22 cellular contexts compared by ENCODE assay signal in genomic region chr10:74643586-74643956, GRCh38.
"Had no signal": no experiment of that assay in that cellular context is flagged by ENCODE, and none has a peak within 500 bp of the region (broad histone marks: within the 10 kb centered on the region; RNA-seq: fewer than 3 reads in every experiment).

No MANE protein-coding gene starts in this region.

- H3K4me3 ChIP-seq: body of pancreas, cardiac muscle cell, gastrocnemius medialis, transverse colon, uterus had no signal

- H3K4me3 Mint-ChIP-seq: activated CD4-positive, alpha-beta memory T cell treated with anti-CD3 and anti-CD28 coated beads for 36 hours; activated naive CD4-positive, alpha-beta T cell treated with anti-CD3 and anti-CD28 coated beads, Interleukin-2, amount 10 ng/mL, durations not matched to agents 7 days and 5 days; endodermal cell; natural killer cell treated with Interleukin-12 subunit alpha and Interleukin-12 subunit beta and Interleukin-15 and Interleukin-18, amount 100 ng/mL, for 72 hours; stimulated activated naive B cell treated with anti-CD40 and anti-IgM and Interleukin-4, amounts not matched to agents 10 μg/mL and 1 μg/mL and 100 μg/mL, for 72 hours had no signal

- H3K27ac Mint-ChIP-seq: activated CD4-positive, alpha-beta memory T cell treated with anti-CD3 and anti-CD28 coated beads for 36 hours; activated naive CD4-positive, alpha-beta T cell treated with anti-CD3 and anti-CD28 coated beads, Interleukin-2, amount 10 ng/mL, durations not matched to agents 7 days and 5 days; endodermal cell; natural killer cell treated with Interleukin-12 subunit alpha and Interleukin-12 subunit beta and Interleukin-15 and Interleukin-18, amount 100 ng/mL, for 72 hours; progenitor cell of endocrine pancreas; stimulated activated naive B cell treated with anti-CD40 and anti-IgM and Interleukin-4, amounts not matched to agents 10 μg/mL and 1 μg/mL and 100 μg/mL, for 72 hours had no signal

- H3K9me3 ChIP-seq: body of pancreas, gastrocnemius medialis, transverse colon, uterus had no signal

- ATAC-seq: body of pancreas; gastrocnemius medialis; left ventricle myocardium superior; natural killer cell treated with Interleukin-12 subunit alpha and Interleukin-12 subunit beta and Interleukin-15 and Interleukin-18, amount 100 ng/mL, for 72 hours; stimulated activated naive B cell treated with anti-CD40 and anti-IgM and Interleukin-4, amounts not matched to agents 10 μg/mL and 1 μg/mL and 100 μg/mL, for 72 hours had no signal

- H3K27me3 ChIP-seq: body of pancreas, cardiac muscle cell, gastrocnemius medialis, transverse colon, uterus had no signal

- H3K27ac ChIP-seq: body of pancreas, cardiac muscle cell, gastrocnemius medialis, transverse colon, uterus had no signal

- H3K4me1 Mint-ChIP-seq: activated naive CD4-positive, alpha-beta T cell treated with anti-CD3 and anti-CD28 coated beads, Interleukin-2, amount 10 ng/mL, durations not matched to agents 7 days and 5 days had no signal

- H3K4me1 ChIP-seq: body of pancreas, uterus had no signal

- H3K36me3 ChIP-seq: cardiac muscle cell, gastrocnemius medialis, transverse colon, uterus had no signal

- H3K27me3 Mint-ChIP-seq: activated CD4-positive, alpha-beta memory T cell treated with anti-CD3 and anti-CD28 coated beads for 36 hours; activated naive CD4-positive, alpha-beta T cell treated with anti-CD3 and anti-CD28 coated beads, Interleukin-2, amount 10 ng/mL, durations not matched to agents 7 days and 5 days; natural killer cell treated with Interleukin-12 subunit alpha and Interleukin-12 subunit beta and Interleukin-15 and Interleukin-18, amount 100 ng/mL, for 72 hours; progenitor cell of endocrine pancreas; stimulated activated naive B cell treated with anti-CD40 and anti-IgM and Interleukin-4, amounts not matched to agents 10 μg/mL and 1 μg/mL and 100 μg/mL, for 72 hours had no signal

- DNase-seq: activated CD4-positive, alpha-beta memory T cell treated with anti-CD3 and anti-CD28 coated beads for 36 hours; activated CD4-positive, alpha-beta T cell treated with anti-CD3 and anti-CD28 coated beads for 48 hours; activated effector memory CD4-positive, alpha-beta T cell treated with anti-CD3 and anti-CD28 coated beads, Interleukin-2, amount 50 U/mL, for 16 hours; activated naive CD4-positive, alpha-beta T cell treated with anti-CD3 and anti-CD28 coated beads, Interleukin-2, amount 10 ng/mL, durations not matched to agents 7 days and 5 days; anterior cingulate cortex; body of pancreas; cortex of kidney; endodermal cell; gastrocnemius medialis; head of caudate nucleus; hypothalamus; left ventricle myocardium superior; mammary epithelial cell; retina; stimulated activated CD4-positive, alpha-beta T cell treated with anti-CD3 and anti-CD28 coated beads, Interleukin-2, amount 100 ng/mL, for 48 hours; stimulated activated CD8-positive, alpha-beta memory T cell treated with anti-CD3 and anti-CD28 coated beads, Interleukin-4, amount 100 ng/mL, for 48 hours; stimulated activated naive B cell treated with anti-CD40 and anti-IgM and Interleukin-4, amounts not matched to agents 10 μg/mL and 1 μg/mL and 100 μg/mL, for 72 hours; transverse colon; uterus had no signal
